In the genomic region with DNA sequence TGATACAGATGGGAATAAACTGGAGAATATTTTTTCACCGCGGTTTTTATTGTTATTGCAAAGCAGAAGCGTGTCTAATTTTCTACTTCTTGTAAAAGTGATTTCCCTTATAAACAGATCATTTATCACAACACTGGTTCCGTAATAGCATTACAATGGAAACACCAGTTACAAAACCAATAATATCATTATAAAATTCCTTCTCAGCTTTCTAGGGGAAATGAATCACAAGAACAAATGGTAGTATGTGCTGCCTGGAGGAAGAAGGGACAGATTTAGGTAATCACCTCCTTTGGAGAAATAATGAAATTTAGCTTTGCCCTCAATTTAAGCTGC, we compare ENCODE assay signal across 7 cellular contexts. TPM values are rescaled to one million over a fixed set of nuclear protein-coding genes. Genes with fewer than 3 reads are reported as not detected.
DNase-seq lines count a peak whose midpoint lies in the region; ATAC-seq and TF ChIP-seq lines count a peak whose summit lies in the region.

No MANE protein-coding gene starts in this region.

- H3K27me3 Mint-ChIP-seq in activated CD4-positive, alpha-beta memory T cell treated with anti-CD3 and anti-CD28 coated beads for 36 hours: peaks cover 4% of the 10 kb centered on the region

- H3K79me2 ChIP-seq in HCT116 (ENCODE audit: insufficient read depth, low read length) (peaks cover 24% of the 10 kb centered on the region), hepatocyte (peaks cover 22% of the 10 kb centered on the region)

- no peaks in the 10 kb centered on the region for H3K36me3 ChIP-seq in HCT116 (ENCODE audit: control insufficient read depth in 1 of 2, insufficient read depth in 2 of 2, low read length in 2 of 2)
- H3K36me3 ChIP-seq in hepatocyte (replicated peaks; ENCODE audit: insufficient read depth, low read depth): no peaks in the 10 kb centered on the region

- peak overlapping the region; percentile 91 for H3K9ac ChIP-seq in HCT116 (ENCODE audit: low read length)

- no peak for ATAC-seq in HCT116
- no peak for ATAC-seq in stimulated activated effector memory CD8-positive, alpha-beta T cell treated with anti-CD3 and anti-CD28 coated beads, Interleukin-12 subunit alpha, Interleukin-12 subunit beta, amount 100 ng/mL, for 72 hours

- H2AFZ ChIP-seq in HCT116 (ENCODE audit: low read depth, low read length, poor library complexity, severe bottlenecking): peak overlapping the region; percentile 64
- H2AFZ ChIP-seq in hepatocyte: peak overlapping the region; percentile 55

- H4K20me1 ChIP-seq in HCT116 (ENCODE audit: insufficient read depth) (peaks cover 5% of the 10 kb centered on the region; the same call in 1 of the 2 replicates), hepatocyte (ENCODE audit: insufficient read depth, poor library complexity, severe bottlenecking) (peaks cover 14% of the 10 kb centered on the region)

- no peak for TF ChIP-seq POLR2A in HCT116 (IDR thresholded peaks at IDR 0.05; ENCODE audit: borderline replicate concordance, extremely low read depth, insufficient read depth, insufficient read length)

- POLR2A ChIA-PET in HCT116 (lab: Charles Lee): interaction anchor here (1.0 kb wide), 1 partner anchor 8 kb away, joined by 3 read pairs; no protein-coding TSS in a partner anchor
- POLR2A ChIA-PET in activated CD4-positive, alpha-beta memory T cell treated with anti-CD3 and anti-CD28 coated beads for 36 hours (lab: Charles Lee): interaction anchor here (0.6 to 4.6 kb wide), 10 partner anchors 21 to 113 kb away, joined by 3 to 30 read pairs (median 3); no protein-coding TSS in a partner anchor

- H3K27ac Mint-ChIP-seq in activated CD4-positive, alpha-beta memory T cell treated with anti-CD3 and anti-CD28 coated beads for 36 hours: peak overlapping the region; percentile 96
- peak overlapping the region; percentile 96 for H3K27ac Mint-ChIP-seq in stimulated activated effector memory CD8-positive, alpha-beta T cell treated with anti-CD3 and anti-CD28 coated beads, Interleukin-12 subunit alpha, Interleukin-12 subunit beta, amount 100 ng/mL, for 72 hours

- H3K4me3 Mint-ChIP-seq in activated CD4-positive, alpha-beta memory T cell treated with anti-CD3 and anti-CD28 coated beads for 36 hours: peak overlapping the region; percentile 91
- peak overlapping the region; percentile 91 for H3K4me3 Mint-ChIP-seq in stimulated activated effector memory CD8-positive, alpha-beta T cell treated with anti-CD3 and anti-CD28 coated beads, Interleukin-12 subunit alpha, Interleukin-12 subunit beta, amount 100 ng/mL, for 72 hours

- no peaks in the 10 kb centered on the region for H3K9me3 ChIP-seq in HCT116 (ENCODE audit: control insufficient read depth in 1 of 2, insufficient read depth in 1 of 2, low read depth in 1 of 2, low read length in 2 of 2)
- H3K9me3 ChIP-seq in hepatocyte (ENCODE audit: low read depth): peaks cover 2% of the 10 kb centered on the region

- H3K4me3 ChIP-seq in HCT116 (replicated peaks in 1 of 2; ENCODE audit: low read depth in 1 of 2, low read length in 2 of 2) (peak overlapping the region; percentile 93 to 95), hepatocyte (no peak overlapping the region)

- H3K27me3 ChIP-seq in HCT116 (ENCODE audit: insufficient read depth, low read length) (no peaks in the 10 kb centered on the region), hepatocyte (no peaks in the 10 kb centered on the region)

- DNase-seq in HCT116 (ENCODE audit: low read depth, low spot score) (no peak), hepatocyte (ENCODE audit: low spot score) (no peak), NCI-H1092 treated with DMSO at 0.1 percent for 48 hours (lab: John Stamatoyannopoulos, UW) (no peak), NCI-H1436 (lab: John Stamatoyannopoulos, UW) (no peak), NCI-H2171 treated with DMSO at 0.1 percent for 48 hours (lab: John Stamatoyannopoulos, UW) (no peak)
- no peak for DNase-seq in activated CD4-positive, alpha-beta memory T cell treated with anti-CD3 and anti-CD28 coated beads for 36 hours
- DNase-seq in stimulated activated effector memory CD8-positive, alpha-beta T cell treated with anti-CD3 and anti-CD28 coated beads, Interleukin-12 subunit alpha, Interleukin-12 subunit beta, amount 100 ng/mL, for 72 hours (ENCODE audit: low spot score in 2 of 2): no peak

- H3K36me3 Mint-ChIP-seq in activated CD4-positive, alpha-beta memory T cell treated with anti-CD3 and anti-CD28 coated beads for 36 hours: peaks cover 16% of the 10 kb centered on the region
- H3K36me3 Mint-ChIP-seq in stimulated activated effector memory CD8-positive, alpha-beta T cell treated with anti-CD3 and anti-CD28 coated beads, Interleukin-12 subunit alpha, Interleukin-12 subunit beta, amount 100 ng/mL, for 72 hours: peaks cover 25% of the 10 kb centered on the region

- 38% methylated on average over 4 of the region's 4 CpGs for WGBS in hepatocyte (ENCODE audit: low lambda C conversion rate, missing lambda C conversion rate)

- H3K9me2 ChIP-seq in HCT116 (ENCODE audit: insufficient read depth) (no peaks in the 10 kb centered on the region), hepatocyte (replicated peaks; ENCODE audit: insufficient read depth) (no peaks in the 10 kb centered on the region)

- peaks cover 4% of the 10 kb centered on the region for H3K9me3 Mint-ChIP-seq in activated CD4-positive, alpha-beta memory T cell treated with anti-CD3 and anti-CD28 coated beads for 36 hours
- H3K9me3 Mint-ChIP-seq in stimulated activated effector memory CD8-positive, alpha-beta T cell treated with anti-CD3 and anti-CD28 coated beads, Interleukin-12 subunit alpha, Interleukin-12 subunit beta, amount 100 ng/mL, for 72 hours: peaks cover 1% of the 10 kb centered on the region

- RAD21 ChIA-PET in HCT116 (lab: Charles Lee; ENCODE audit: low non-redundant PET in 1 of 2, low total read pairs in 2 of 2, uncharacterized antibody in 2 of 2, unreplicated experiment in 2 of 2): no interaction called here

- TF ChIP-seq RAD21 in HCT116 (IDR thresholded peaks at IDR 0.05; ENCODE audit: low read depth): no peak

- intact Hi-C loops in HCT116 (cut with micrococcal nuclease): loop anchor here (5.0 kb wide), 1 partner anchor 59 kb away; no protein-coding TSS in a partner anchor
- intact Hi-C loops in activated CD4-positive, alpha-beta memory T cell treated with anti-CD3 and anti-CD28 coated beads for 36 hours (cut with micrococcal nuclease): loop anchor here (1.0 to 10.0 kb wide), 7 partner anchors 92 to 1996 kb away; a partner anchor contains a TSS

- H3K4me2 ChIP-seq in HCT116 (ENCODE audit: low read length): peak overlapping the region; percentile 84
- peak overlapping the region; percentile 76 for H3K4me2 ChIP-seq in hepatocyte

- H3K4me1 ChIP-seq in HCT116 (ENCODE audit: control insufficient read depth in 1 of 2, insufficient read depth in 2 of 2, low read length in 2 of 2): peaks cover 16 to 33% of the 10 kb centered on the region in 2 experiments
- peaks cover 22% of the 10 kb centered on the region for H3K4me1 ChIP-seq in hepatocyte (ENCODE audit: insufficient read depth)

- H3K4me1 Mint-ChIP-seq in activated CD4-positive, alpha-beta memory T cell treated with anti-CD3 and anti-CD28 coated beads for 36 hours (ENCODE audit: low read depth): peaks cover 42% of the 10 kb centered on the region
- H3K4me1 Mint-ChIP-seq in stimulated activated effector memory CD8-positive, alpha-beta T cell treated with anti-CD3 and anti-CD28 coated beads, Interleukin-12 subunit alpha, Interleukin-12 subunit beta, amount 100 ng/mL, for 72 hours: peaks cover 39% of the 10 kb centered on the region

- TF ChIP-seq CTCF in HCT116 (IDR thresholded peaks at IDR 0.05 in 2 of 3, conservative IDR thresholded peaks at IDR 0.05 in 1 of 3; ENCODE audit: borderline replicate concordance in 1 of 3, insufficient read depth in 1 of 3, low read depth in 2 of 3, low read length in 2 of 3): no peak
- TF ChIP-seq CTCF in hepatocyte (IDR thresholded peaks at IDR 0.05; ENCODE audit: poor library complexity): no peak

- peak overlapping the region; percentile 66; the same call in 1 of the 2 replicates for H3K27ac ChIP-seq in HCT116 (ENCODE audit: low read depth, low read length)
- H3K27ac ChIP-seq in hepatocyte: peak overlapping the region; percentile 95

- CTCF ChIA-PET in HCT116 (lab: Charles Lee): interaction anchor here (0.8 to 1.5 kb wide), 2 partner anchors 139 to 282 kb away, joined by 4 to 5 read pairs; no protein-coding TSS in a partner anchor
- CTCF ChIA-PET in activated CD4-positive, alpha-beta memory T cell treated with anti-CD3 and anti-CD28 coated beads for 36 hours (lab: Charles Lee): interaction anchor here (0.9 to 5.5 kb wide), 7 partner anchors 20 to 286 kb away, joined by 3 to 69 read pairs (median 5); no protein-coding TSS in a partner anchor

- BruUV-seq in HCT116 (replicated peaks; lab: Mats Ljungman, UMichigan): no TSS peak

TF ChIP-seq in HCT116, 20 proteins besides CTCF, POLR2A, EP300 and RAD21 (continues in another document):
- no peak for TF ChIP-seq YY1 (IDR thresholded peaks at IDR 0.05; ENCODE audit: extremely low read depth, insufficient replicate concordance, low read depth, low read length)
- TF ChIP-seq, protein P1, sequence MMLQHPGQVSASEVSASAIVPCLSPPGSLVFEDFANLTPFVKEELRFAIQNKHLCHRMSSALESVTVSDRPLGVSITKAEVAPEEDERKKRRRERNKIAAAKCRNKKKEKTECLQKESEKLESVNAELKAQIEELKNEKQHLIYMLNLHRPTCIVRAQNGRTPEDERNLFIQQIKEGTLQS (IDR thresholded peaks at IDR 0.05): no peak
- no peak for TF ChIP-seq SIN3A (IDR thresholded peaks at IDR 0.05; ENCODE audit: low read depth)
- TF ChIP-seq CBX3 (IDR thresholded peaks at IDR 0.05; ENCODE audit: low read depth): no peak
- TF ChIP-seq EZH2phosphoT487 (IDR thresholded peaks at IDR 0.05; ENCODE audit: borderline replicate concordance): no peak
- TF ChIP-seq EZH2 (IDR thresholded peaks at IDR 0.05): no peak
- no peak for TF ChIP-seq POLR2AphosphoS5 (IDR thresholded peaks at IDR 0.05; ENCODE audit: low read depth, low read length)
- TF ChIP-seq SP1 (IDR thresholded peaks at IDR 0.05; ENCODE audit: low read depth): no peak
- TF ChIP-seq JUND (IDR thresholded peaks at IDR 0.05): no peak

RNA-seq across cellular contexts. Expression of a gene that starts 2.4 kb away (rescaled TPM):
- total RNA-seq in HCT116 (2021; ENCODE audit: unreplicated experiment): 54.9 TPM
- 15.2 and 17.3 TPM in 2 replicates for polyA plus RNA-seq in HCT116 (2012)
- total RNA-seq in activated CD4-positive, alpha-beta memory T cell treated with anti-CD3 and anti-CD28 coated beads for 36 hours: 10 to 100 TPM; 49.1 to 51.5 TPM
- total RNA-seq in hepatocyte: 44.8 and 49.8 TPM in 2 replicates
- polyA plus RNA-seq in hepatocyte: 22.3 and 23.7 TPM in 2 replicates
